ENCODE assay signal across 1 cellular context in the genomic region with DNA sequence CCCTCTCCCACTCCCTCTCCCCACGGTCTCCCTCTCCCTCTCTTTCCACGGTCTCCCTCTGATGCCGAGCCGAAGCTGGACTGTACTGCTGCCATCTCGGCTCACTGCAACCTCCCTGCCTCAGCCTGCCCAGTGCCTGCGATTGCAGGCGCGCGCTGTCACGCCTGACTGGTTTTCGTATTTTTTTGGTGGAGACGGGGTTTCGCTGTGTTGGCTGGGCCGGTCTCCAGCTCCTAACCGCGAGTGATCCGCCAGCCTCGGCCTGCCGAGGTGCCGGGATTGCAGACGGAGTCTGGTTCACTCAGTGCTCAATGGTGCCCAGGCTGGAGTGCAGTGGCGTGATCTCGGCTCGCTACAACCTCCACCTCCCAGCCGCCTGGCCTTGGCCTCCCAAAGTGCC.
A peak's percentile ranks its signal among the peaks of the same experiment; 100 is the strongest.
TF ChIP-seq lines count a peak whose summit lies in the region.

No MANE protein-coding gene starts in this region.

TF ChIP-seq in HepG2, 621 proteins besides CTCF, POLR2A, EP300 and RAD21:
- TF ChIP-seq ZBTB33 (CRISPR knock-in tag; IDR thresholded peaks at IDR 0.05), result 0 out of 2 replicates have a peak, but pooled peaks have one; percentile 13
- TF ChIP-seq ZNF768 (CRISPR knock-in tag; IDR thresholded peaks at IDR 0.05), result peak; percentile 22; the same call in 1 of the 2 replicates
